In genomic region chr7:50921114-50921513, GRCh38 we compare ENCODE assay signal across 20 cellular contexts.
DNase-seq lines count a peak whose midpoint lies in the region; ATAC-seq and TF ChIP-seq lines count a peak whose summit lies in the region.
"Had no signal": no experiment of that assay in that cellular context is flagged by ENCODE, and none has a peak within 500 bp of the region (broad histone marks: within the 10 kb centered on the region; RNA-seq: fewer than 3 reads in every experiment).

No MANE protein-coding gene starts in this region.

- ATAC-seq in GM18907 (IDR thresholded peaks at IDR 0.05; ENCODE audit: unreplicated experiment), result no peak
- ATAC-seq in GM18867 (IDR thresholded peaks at IDR 0.05; ENCODE audit: unreplicated experiment), result no peak
- ATAC-seq: CD8-positive, alpha-beta T cell; upper lobe of right lung had no signal

- in situ Hi-C loops in mammary epithelial cell (cut with MboI; ENCODE audit: low sequenced_read_pairs in 2 of 2), result no loop called here

- no peak overlapping the region for H3K27ac ChIP-seq in mammary epithelial cell (ENCODE audit: insufficient read depth, low read depth, low read length)
- H3K27ac ChIP-seq: brain microvascular endothelial cell, upper lobe of right lung, WERI-Rb-1 had no signal

- H2AFZ ChIP-seq in mammary epithelial cell (ENCODE audit: low read depth, low read length), result no peak overlapping the region

- H3K4me1 ChIP-seq in mammary epithelial cell (ENCODE audit: insufficient read depth, low read length), result peaks cover 4% of the 10 kb centered on the region
- H3K4me1 ChIP-seq: upper lobe of right lung had no signal

- H3K27me3 ChIP-seq in mammary epithelial cell (ENCODE audit: insufficient read depth, low read length), result no peaks in the 10 kb centered on the region
- H3K27me3 ChIP-seq: brain microvascular endothelial cell, MG63, upper lobe of right lung had no signal

- no peaks in the 10 kb centered on the region for H3K9me3 ChIP-seq in mammary epithelial cell (replicated peaks; ENCODE audit: insufficient read depth, low read length)
- H3K9me3 ChIP-seq: MG63, upper lobe of right lung had no signal

- no peak overlapping the region for H3K4me2 ChIP-seq in mammary epithelial cell (ENCODE audit: insufficient read depth, low read depth, low read length)

- dilution Hi-C loops in mammary epithelial cell (cut with HindIII; ENCODE audit: low sequenced_read_pairs), result loop anchor here (5.0 kb wide), 1 partner anchor 36 kb away; no protein-coding TSS in a partner anchor

- no peak overlapping the region for H3K9ac ChIP-seq in mammary epithelial cell (ENCODE audit: insufficient read depth, low read length)

- no peaks in the 10 kb centered on the region for H3K36me3 ChIP-seq in mammary epithelial cell (ENCODE audit: insufficient read depth, low read length)
- H3K36me3 ChIP-seq: brain microvascular endothelial cell, MG63, upper lobe of right lung, WERI-Rb-1 had no signal

- TF ChIP-seq CTCF in mammary epithelial cell (conservative IDR thresholded peaks at IDR 0.05 in 1 of 2, IDR thresholded peaks at IDR 0.05 in 1 of 2; ENCODE audit: extremely low read depth in 1 of 2, insufficient read depth in 1 of 2, low read depth in 1 of 2, low read length in 2 of 2), result no peak

- no peak overlapping the region for H3K4me3 ChIP-seq in mammary epithelial cell (replicated peaks in 1 of 3; ENCODE audit: insufficient read depth in 1 of 3, low read depth in 2 of 3, low read length in 3 of 3)
- H3K4me3 ChIP-seq: MG63, upper lobe of right lung had no signal

- no TSS peak for BruUV-seq in mammary epithelial cell (replicated peaks; lab: Mats Ljungman, UMichigan)

- no peaks in the 10 kb centered on the region for H3K79me2 ChIP-seq in mammary epithelial cell (ENCODE audit: insufficient read depth, low read length)

- CTCF ChIA-PET in mammary epithelial cell (lab: Charles Lee; ENCODE audit: low non-redundant PET), result no interaction called here

- intact Hi-C loops in mammary epithelial cell (cut with micrococcal nuclease), result no loop called here

- DNase-seq in activated T-cell treated with anti-CD3 and anti-CD28 coated beads for 4 hours (peak; percentile 36), NCI-H1105 (lab: John Stamatoyannopoulos, UW) (peak; percentile 15), mammary epithelial cell (peak; percentile 16), amniotic stem cell (lab: John Stamatoyannopoulos, UW) (no peak)
- DNase-seq in activated T-cell treated with anti-CD3 and anti-CD28 coated beads, Interleukin-2, amount 50 U/mL, for 1 hour, result no peak
- DNase-seq in stimulated activated CD4-positive, alpha-beta T cell treated with anti-CD3 and anti-CD28 coated beads, Interleukin-4, amount 100 ng/mL, for 1 hour, result peak; percentile 32
- DNase-seq: activated CD8-positive, alpha-beta memory T cell treated with anti-CD3 and anti-CD28 coated beads, Interleukin-2, amount 50 U/mL, for 4 hours; brain microvascular endothelial cell; CD8-positive, alpha-beta T cell; foreskin fibroblast; mesenchymal stem cell; MG63; NCI-H187 treated with DMSO at 0.1 percent for 48 hours; NCI-H446; SIG-M5; T-helper 2 cell; upper lobe of right lung; WERI-Rb-1 had no signal

- no peaks in the 10 kb centered on the region for H4K20me1 ChIP-seq in mammary epithelial cell (ENCODE audit: insufficient read depth, low read length)

- 27% methylated on average over 2 of the region's 2 CpGs for WGBS in mammary epithelial cell (ENCODE audit: low coverage, missing lambda C conversion rate)

Comparison
In these comparisons a context has a peak if more than half of its experiments do, and no peak if none do; other contexts are left out.
1. DNase-seq: peak in activated T-cell treated with anti-CD3 and anti-CD28 coated beads for 4 hours (single experiment), NCI-H1105 (single experiment), mammary epithelial cell (single experiment) and stimulated activated CD4-positive, alpha-beta T cell treated with anti-CD3 and anti-CD28 coated beads, Interleukin-4, amount 100 ng/mL, for 1 hour (single experiment); none in activated T-cell treated with anti-CD3 and anti-CD28 coated beads, Interleukin-2, amount 50 U/mL, for 1 hour (single experiment) and amniotic stem cell (single experiment).